Comparison of ENCODE assay signal across 25 cellular contexts in genomic region chr16:89190150-89190958, GRCh38. TPM values are rescaled to one million over a fixed set of nuclear protein-coding genes. Genes with fewer than 3 reads are reported as not detected.
DNase-seq lines count a peak whose midpoint lies in the region; ATAC-seq and TF ChIP-seq lines count a peak whose summit lies in the region.
"Had no signal": no experiment of that assay in that cellular context is flagged by ENCODE, and none has a peak within 500 bp of the region (broad histone marks: within the 10 kb centered on the region; RNA-seq: fewer than 3 reads in every experiment).

No MANE protein-coding gene starts in this region.

- DNase-seq in SK-N-SH (peak; percentile 16), 8988T (peak; percentile 21), nephron progenitor cell (peak; percentile 16), NCI-H69 (lab: John Stamatoyannopoulos, UW) (no peak), NCI-H526 treated with DMSO at 0.1 percent for 48 hours (lab: John Stamatoyannopoulos, UW) (no peak)
- peak; percentile 3 for DNase-seq in effector CD4-positive, alpha-beta T cell
- DNase-seq in activated CD4-positive, alpha-beta memory T cell treated with anti-CD3 and anti-CD28 coated beads for 36 hours: no peak
- DNase-seq: activated CD4-positive, alpha-beta memory T cell treated with anti-CD3 and anti-CD28 coated beads, Interleukin-2, amount 10 ng/mL, durations not matched to agents 7 days and 5 days; activated T-cell treated with anti-CD3 and anti-CD28 coated beads, Interleukin-2, amount 50 U/mL, for 24 hours; caudate nucleus; GOT3; NCI-H1417 treated with DMSO at 0.1 percent for 48 hours; NCI-H2171; nucleus accumbens; SIG-M5; sigmoid colon; stimulated activated naive B cell treated with anti-CD40 and anti-IgM and Interleukin-4, amounts not matched to agents 10 μg/mL and 1 μg/mL and 100 μg/mL, for 72 hours; thyroid gland had no signal

- H3K9me2 ChIP-seq in SK-N-SH: no peaks in the 10 kb centered on the region

- H3F3A ChIP-seq in SK-N-SH (replicated peaks; ENCODE audit: insufficient read depth): peaks cover 23% of the 10 kb centered on the region

- 32% methylated on average over 11 of the region's 28 CpGs for WGBS in SK-N-SH (ENCODE audit: low lambda C conversion rate)

- H3K27me3 Mint-ChIP-seq in nephron progenitor cell (ENCODE audit: low read depth, poor library complexity): peaks cover 46% of the 10 kb centered on the region
- H3K27me3 Mint-ChIP-seq in activated CD4-positive, alpha-beta memory T cell treated with anti-CD3 and anti-CD28 coated beads for 36 hours: no peaks in the 10 kb centered on the region
- H3K27me3 Mint-ChIP-seq: activated T-cell treated with anti-CD3 and anti-CD28 coated beads, Interleukin-2, amount 50 U/mL, for 24 hours had no signal

- no peak overlapping the region for H3K27ac ChIP-seq in SK-N-SH (ENCODE audit: low read depth in 2 of 2, low read length in 1 of 2)
- H3K27ac ChIP-seq: 22Rv1, sigmoid colon, thyroid gland had no signal

- no peak overlapping the region for H2AFZ ChIP-seq in SK-N-SH (ENCODE audit: low read depth)

- no peaks in the 10 kb centered on the region for H3K79me2 ChIP-seq in SK-N-SH (ENCODE audit: insufficient read depth)

- no peak overlapping the region for H3K4me3 ChIP-seq in SK-N-SH (ENCODE audit: low read depth in 2 of 2, low read length in 1 of 2)
- H3K4me3 ChIP-seq: sigmoid colon, thyroid gland had no signal

- no peaks in the 10 kb centered on the region for H3K36me3 Mint-ChIP-seq in nephron progenitor cell (ENCODE audit: low read depth)
- H3K36me3 Mint-ChIP-seq in activated CD4-positive, alpha-beta memory T cell treated with anti-CD3 and anti-CD28 coated beads for 36 hours: no peaks in the 10 kb centered on the region

- no peak for TF ChIP-seq RAD21 in SK-N-SH (IDR thresholded peaks at IDR 0.05; ENCODE audit: low read length)

- no peaks in the 10 kb centered on the region for H3K36me3 ChIP-seq in SK-N-SH (replicated peaks in 1 of 2; ENCODE audit: control insufficient read depth in 1 of 2, insufficient read depth in 2 of 2, low read length in 1 of 2)
- H3K36me3 ChIP-seq: BE2C, sigmoid colon, thyroid gland had no signal

- no peak overlapping the region for H3K9ac ChIP-seq in SK-N-SH

- H3K4me3 Mint-ChIP-seq in nephron progenitor cell: no peak overlapping the region
- H3K4me3 Mint-ChIP-seq in activated CD4-positive, alpha-beta memory T cell treated with anti-CD3 and anti-CD28 coated beads for 36 hours: no peak overlapping the region
- H3K4me3 Mint-ChIP-seq: activated CD4-positive, alpha-beta memory T cell treated with anti-CD3 and anti-CD28 coated beads, Interleukin-2, amount 10 ng/mL, durations not matched to agents 7 days and 5 days; activated T-cell treated with anti-CD3 and anti-CD28 coated beads, Interleukin-2, amount 50 U/mL, for 24 hours had no signal

- no peak for ATAC-seq in SK-N-SH treated with all-trans-retinoic acid at 6 μM for 48 hours

- intact Hi-C loops in activated CD4-positive, alpha-beta memory T cell treated with anti-CD3 and anti-CD28 coated beads for 36 hours (cut with micrococcal nuclease): no loop called here

- peaks cover 10% of the 10 kb centered on the region; the same call in 1 of the 2 replicates for H4K20me1 ChIP-seq in SK-N-SH (ENCODE audit: insufficient read depth)

- no peaks in the 10 kb centered on the region for H3K9me3 Mint-ChIP-seq in nephron progenitor cell
- H3K9me3 Mint-ChIP-seq in activated CD4-positive, alpha-beta memory T cell treated with anti-CD3 and anti-CD28 coated beads for 36 hours: peaks cover 2% of the 10 kb centered on the region
- H3K9me3 Mint-ChIP-seq: activated CD4-positive, alpha-beta memory T cell treated with anti-CD3 and anti-CD28 coated beads, Interleukin-2, amount 10 ng/mL, durations not matched to agents 7 days and 5 days; activated T-cell treated with anti-CD3 and anti-CD28 coated beads, Interleukin-2, amount 50 U/mL, for 24 hours; stimulated activated naive B cell treated with anti-CD40 and anti-IgM and Interleukin-4, amounts not matched to agents 10 μg/mL and 1 μg/mL and 100 μg/mL, for 72 hours had no signal

- CTCF ChIA-PET in SK-N-SH (lab: Yijun Ruan, JAX): no interaction called here
- CTCF ChIA-PET in activated CD4-positive, alpha-beta memory T cell treated with anti-CD3 and anti-CD28 coated beads for 36 hours (lab: Charles Lee): interaction anchor here (0.7 kb wide), 1 partner anchor 170 kb away, joined by 3 read pairs; no protein-coding TSS in a partner anchor

- peak overlapping the region; percentile 32 for H3K27ac Mint-ChIP-seq in nephron progenitor cell
- H3K27ac Mint-ChIP-seq in activated CD4-positive, alpha-beta memory T cell treated with anti-CD3 and anti-CD28 coated beads for 36 hours: no peak overlapping the region
- H3K27ac Mint-ChIP-seq: activated CD4-positive, alpha-beta memory T cell treated with anti-CD3 and anti-CD28 coated beads, Interleukin-2, amount 10 ng/mL, durations not matched to agents 7 days and 5 days; activated T-cell treated with anti-CD3 and anti-CD28 coated beads, Interleukin-2, amount 50 U/mL, for 24 hours; stimulated activated naive B cell treated with anti-CD40 and anti-IgM and Interleukin-4, amounts not matched to agents 10 μg/mL and 1 μg/mL and 100 μg/mL, for 72 hours had no signal

- peaks cover 8% of the 10 kb centered on the region; the same call in 1 of the 2 replicates for H3K27me3 ChIP-seq in SK-N-SH (ENCODE audit: insufficient read depth)
- H3K27me3 ChIP-seq: thyroid gland had no signal

- peaks cover 0 to 15% of the 10 kb centered on the region in 2 experiments; a peak in 1 of 4 replicates for H3K4me1 ChIP-seq in SK-N-SH (ENCODE audit: control insufficient read depth in 1 of 2, insufficient read depth in 2 of 2, low read depth in 1 of 2, low read length in 1 of 2)
- H3K4me1 ChIP-seq: BE2C had no signal

- TF ChIP-seq CTCF in SK-N-SH (IDR thresholded peaks at IDR 0.05) (no peak), nephron progenitor cell (IDR thresholded peaks at IDR 0.05) (no peak)

- TF ChIP-seq EP300 in SK-N-SH (IDR thresholded peaks at IDR 0.05; ENCODE audit: borderline replicate concordance in 1 of 2, low read depth in 1 of 2, low read length in 1 of 2): no peak

- POLR2A ChIA-PET in SK-N-SH (lab: Yijun Ruan, JAX): no interaction called here
- POLR2A ChIA-PET in activated CD4-positive, alpha-beta memory T cell treated with anti-CD3 and anti-CD28 coated beads for 36 hours (lab: Charles Lee): no interaction called here

- no peaks in the 10 kb centered on the region for H3K9me3 ChIP-seq in SK-N-SH
- H3K9me3 ChIP-seq: BE2C, sigmoid colon, thyroid gland had no signal

- H3K4me2 ChIP-seq in SK-N-SH: no peak overlapping the region

- no peaks in the 10 kb centered on the region for H3K4me1 Mint-ChIP-seq in nephron progenitor cell
- H3K4me1 Mint-ChIP-seq in activated CD4-positive, alpha-beta memory T cell treated with anti-CD3 and anti-CD28 coated beads for 36 hours (ENCODE audit: low read depth): no peaks in the 10 kb centered on the region
- H3K4me1 Mint-ChIP-seq: activated CD4-positive, alpha-beta memory T cell treated with anti-CD3 and anti-CD28 coated beads, Interleukin-2, amount 10 ng/mL, durations not matched to agents 7 days and 5 days had no signal

TF ChIP-seq in SK-N-SH, 30 proteins besides CTCF, POLR2A, EP300 and RAD21:
- TF ChIP-seq MAX (IDR thresholded peaks at IDR 0.05; ENCODE audit: low read depth): no peak
- TF ChIP-seq JUND (IDR thresholded peaks at IDR 0.05): no peak
- TF ChIP-seq USF1 (IDR thresholded peaks at IDR 0.05; ENCODE audit: borderline replicate concordance, low read depth): no peak

TF ChIP-seq in SK-N-SH treated with all-trans-retinoic acid at 6 μM for 48 hours, 23 proteins besides CTCF, POLR2A, EP300 and RAD21:
- TF ChIP-seq RARB (CRISPR knock-in tag; IDR thresholded peaks at IDR 0.05): no peak
- TF ChIP-seq TOX (CRISPR knock-in tag; IDR thresholded peaks at IDR 0.05; ENCODE audit: borderline replicate concordance): no peak
- no peak for TF ChIP-seq PPARA (CRISPR knock-in tag; IDR thresholded peaks at IDR 0.05; ENCODE audit: borderline replicate concordance)
- TF ChIP-seq ZC3H10 (CRISPR knock-in tag; IDR thresholded peaks at IDR 0.05): no peak
- TF ChIP-seq ARNTL (CRISPR knock-in tag; IDR thresholded peaks at IDR 0.05; ENCODE audit: borderline replicate concordance, low read depth): no peak
- TF ChIP-seq ISL1 (CRISPR knock-in tag; IDR thresholded peaks at IDR 0.05): no peak
- no peak for TF ChIP-seq TCF4 (CRISPR knock-in tag; IDR thresholded peaks at IDR 0.05; ENCODE audit: borderline replicate concordance)
- TF ChIP-seq POU6F1 (CRISPR knock-in tag; IDR thresholded peaks at IDR 0.05; ENCODE audit: borderline replicate concordance, low read depth): no peak
- no peak for TF ChIP-seq GLIS3 (CRISPR knock-in tag; IDR thresholded peaks at IDR 0.05)

RNA-seq across cellular contexts. Expression of gene SLC22A31, which starts 10.0 kb away (rescaled TPM):
- 0.07 and 0.16 TPM in 2 replicates for polyA plus RNA-seq in SK-N-SH (2012; rRNA removed)
- 0.04 TPM in 1 of 2 replicates, not detected in the other for polyA plus RNA-seq in SK-N-SH (2012; cell fraction: cytosol; rRNA removed)
- 1.5 and 2.3 TPM in 2 replicates for polyA plus RNA-seq in SK-N-SH (2012; cell fraction: nucleus; rRNA removed)
- under 1 TPM; 0.39 to 0.45 TPM for total RNA-seq in activated CD4-positive, alpha-beta memory T cell treated with anti-CD3 and anti-CD28 coated beads for 36 hours
- total RNA-seq: frontal cortex, mononuclear cell, sigmoid colon had no signal

RNA-seq across cellular contexts. Expression of gene CDH15, which starts 18.8 kb away (rescaled TPM):
- polyA plus RNA-seq in SK-N-SH (2012; rRNA removed): 0.03 and 0.08 TPM in 2 replicates
- 0.03 and 0.04 TPM in 2 replicates for polyA plus RNA-seq in SK-N-SH (2012; cell fraction: cytosol; rRNA removed)
- 0.07 and 0.23 TPM in 2 replicates for polyA plus RNA-seq in SK-N-SH (2012; cell fraction: nucleus; rRNA removed)
- not detected for total RNA-seq in activated CD4-positive, alpha-beta memory T cell treated with anti-CD3 and anti-CD28 coated beads for 36 hours
- total RNA-seq: activated CD4-positive, alpha-beta memory T cell treated with anti-CD3 and anti-CD28 coated beads, Interleukin-2, amount 10 ng/mL, durations not matched to agents 7 days and 5 days; mononuclear cell; sigmoid colon; T-helper 1 cell treated with Interleukin-12 subunit alpha and Interleukin-12 subunit beta and Interleukin-4 antibody, amounts not matched to agents 30 ng/mL and 1 ng/mL, for 36 hours; thyroid gland had no signal
- polyA plus RNA-seq: esophagus had no signal

RNA-seq across cellular contexts. Expression of gene ZNF778, which starts 27.1 kb away (rescaled TPM):
- 6.2 and 10.8 TPM in 2 replicates for polyA plus RNA-seq in SK-N-SH (2012; rRNA removed)
- polyA plus RNA-seq in SK-N-SH (2012; cell fraction: cytosol; rRNA removed): 3.4 and 4.1 TPM in 2 replicates
- polyA plus RNA-seq in SK-N-SH (2012; cell fraction: nucleus; rRNA removed): 8.1 and 10.9 TPM in 2 replicates
- total RNA-seq in activated CD4-positive, alpha-beta memory T cell treated with anti-CD3 and anti-CD28 coated beads for 36 hours: 1 to 10 TPM; 7.4 to 7.9 TPM

Comparison
In these comparisons a context has a peak if more than half of its experiments do, and no peak if none do; other contexts are left out.
1. DNase-seq: peak in SK-N-SH (single experiment), 8988T (single experiment), effector CD4-positive, alpha-beta T cell (single experiment) and nephron progenitor cell (single experiment); none in NCI-H69 (single experiment), NCI-H526 treated with DMSO at 0.1 percent for 48 hours (single experiment) and activated CD4-positive, alpha-beta memory T cell treated with anti-CD3 and anti-CD28 coated beads for 36 hours (single experiment).